ENCODE assay signal across 2 cellular contexts in genomic region chr11:16299390-16299789, GRCh38.
TF ChIP-seq lines count a peak whose summit lies in the region.

No MANE protein-coding gene starts in this region.

TF ChIP-seq in K562, 482 proteins besides CTCF, POLR2A, EP300 and RAD21:
- TF ChIP-seq, protein P1, sequence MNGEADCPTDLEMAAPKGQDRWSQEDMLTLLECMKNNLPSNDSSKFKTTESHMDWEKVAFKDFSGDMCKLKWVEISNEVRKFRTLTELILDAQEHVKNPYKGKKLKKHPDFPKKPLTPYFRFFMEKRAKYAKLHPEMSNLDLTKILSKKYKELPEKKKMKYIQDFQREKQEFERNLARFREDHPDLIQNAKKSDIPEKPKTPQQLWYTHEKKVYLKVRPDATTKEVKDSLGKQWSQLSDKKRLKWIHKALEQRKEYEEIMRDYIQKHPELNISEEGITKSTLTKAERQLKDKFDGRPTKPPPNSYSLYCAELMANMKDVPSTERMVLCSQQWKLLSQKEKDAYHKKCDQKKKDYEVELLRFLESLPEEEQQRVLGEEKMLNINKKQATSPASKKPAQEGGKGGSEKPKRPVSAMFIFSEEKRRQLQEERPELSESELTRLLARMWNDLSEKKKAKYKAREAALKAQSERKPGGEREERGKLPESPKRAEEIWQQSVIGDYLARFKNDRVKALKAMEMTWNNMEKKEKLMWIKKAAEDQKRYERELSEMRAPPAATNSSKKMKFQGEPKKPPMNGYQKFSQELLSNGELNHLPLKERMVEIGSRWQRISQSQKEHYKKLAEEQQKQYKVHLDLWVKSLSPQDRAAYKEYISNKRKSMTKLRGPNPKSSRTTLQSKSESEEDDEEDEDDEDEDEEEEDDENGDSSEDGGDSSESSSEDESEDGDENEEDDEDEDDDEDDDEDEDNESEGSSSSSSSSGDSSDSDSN (IDR thresholded peaks at IDR 0.05; ENCODE audit: borderline replicate concordance in 1 of 2, low read depth in 2 of 2, low read length in 2 of 2), result no peak
TF ChIP-seq in K562: peak in this region for 0.

TF ChIP-seq in neural cell, 6 proteins besides CTCF, POLR2A, EP300 and RAD21 (continued from another document):
- TF ChIP-seq, protein P2, sequence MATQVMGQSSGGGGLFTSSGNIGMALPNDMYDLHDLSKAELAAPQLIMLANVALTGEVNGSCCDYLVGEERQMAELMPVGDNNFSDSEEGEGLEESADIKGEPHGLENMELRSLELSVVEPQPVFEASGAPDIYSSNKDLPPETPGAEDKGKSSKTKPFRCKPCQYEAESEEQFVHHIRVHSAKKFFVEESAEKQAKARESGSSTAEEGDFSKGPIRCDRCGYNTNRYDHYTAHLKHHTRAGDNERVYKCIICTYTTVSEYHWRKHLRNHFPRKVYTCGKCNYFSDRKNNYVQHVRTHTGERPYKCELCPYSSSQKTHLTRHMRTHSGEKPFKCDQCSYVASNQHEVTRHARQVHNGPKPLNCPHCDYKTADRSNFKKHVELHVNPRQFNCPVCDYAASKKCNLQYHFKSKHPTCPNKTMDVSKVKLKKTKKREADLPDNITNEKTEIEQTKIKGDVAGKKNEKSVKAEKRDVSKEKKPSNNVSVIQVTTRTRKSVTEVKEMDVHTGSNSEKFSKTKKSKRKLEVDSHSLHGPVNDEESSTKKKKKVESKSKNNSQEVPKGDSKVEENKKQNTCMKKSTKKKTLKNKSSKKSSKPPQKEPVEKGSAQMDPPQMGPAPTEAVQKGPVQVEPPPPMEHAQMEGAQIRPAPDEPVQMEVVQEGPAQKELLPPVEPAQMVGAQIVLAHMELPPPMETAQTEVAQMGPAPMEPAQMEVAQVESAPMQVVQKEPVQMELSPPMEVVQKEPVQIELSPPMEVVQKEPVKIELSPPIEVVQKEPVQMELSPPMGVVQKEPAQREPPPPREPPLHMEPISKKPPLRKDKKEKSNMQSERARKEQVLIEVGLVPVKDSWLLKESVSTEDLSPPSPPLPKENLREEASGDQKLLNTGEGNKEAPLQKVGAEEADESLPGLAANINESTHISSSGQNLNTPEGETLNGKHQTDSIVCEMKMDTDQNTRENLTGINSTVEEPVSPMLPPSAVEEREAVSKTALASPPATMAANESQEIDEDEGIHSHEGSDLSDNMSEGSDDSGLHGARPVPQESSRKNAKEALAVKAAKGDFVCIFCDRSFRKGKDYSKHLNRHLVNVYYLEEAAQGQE (IDR thresholded peaks at IDR 0.05; ENCODE audit: borderline replicate concordance), result no peak
- TF ChIP-seq MXI1 (conservative IDR thresholded peaks at IDR 0.05; ENCODE audit: poor library complexity, severe bottlenecking) (no peak), POLR2AphosphoS5 (IDR thresholded peaks at IDR 0.05) (no peak), SMC3 (conservative IDR thresholded peaks at IDR 0.05; ENCODE audit: poor library complexity) (no peak), EZH2 (IDR thresholded peaks at IDR 0.05; ENCODE audit: borderline replicate concordance, insufficient read depth, low read length, poor library complexity, severe bottlenecking) (no peak)
